ENCODE assay signal across 8 cellular contexts in genomic region chr13:34941835-34942731, GRCh38.
A peak's percentile ranks its signal among the peaks of the same experiment; 100 is the strongest.
DNase-seq lines count a peak whose midpoint lies in the region; ATAC-seq and TF ChIP-seq lines count a peak whose summit lies in the region.

NBEA (plus strand) TSS chr13:34942270; CDS start chr13:34942821, 551 bp downstream.

- TF ChIP-seq CTCF in GM12864 (IDR thresholded peaks at IDR 0.05; ENCODE audit: low read depth, low read length, missing control alignments) (no peak), retinal pigment epithelial cell (conservative IDR thresholded peaks at IDR 0.05; ENCODE audit: low read depth, low read length) (peak; percentile 14)

- peak within 1 kb of the TSS; percentile 84 for H3K4me3 ChIP-seq in GM12864 (ENCODE audit: low read depth, low read length)
- H3K4me3 ChIP-seq in retinal pigment epithelial cell (ENCODE audit: low read length): peak within 1 kb of the TSS; percentile 92

- DNase-seq in GM12864 (ENCODE audit: low read depth) (peak; percentile 34), NCI-H146 (lab: John Stamatoyannopoulos, UW) (peak; percentile 95), T-helper 9 cell (peak; percentile 37), astrocyte of the hippocampus (ENCODE audit: low read depth, low spot score) (peak; percentile 85), hippocampal formation (lab: John Stamatoyannopoulos, UW) (peak; percentile 76 to 85), retinal pigment epithelial cell (ENCODE audit: low read depth) (peak; percentile 43), NCI-H1048 (lab: John Stamatoyannopoulos, UW) (no peak)

- peak; percentile 76 for ATAC-seq in HG02678 (IDR thresholded peaks at IDR 0.05; ENCODE audit: unreplicated experiment)
